ENCODE assay signal across 8 cellular contexts in genomic region chr4:169270156-169270809, GRCh38. TPM values are rescaled to one million over a fixed set of nuclear protein-coding genes. Genes with fewer than 3 reads are reported as not detected.
DNase-seq lines count a peak whose midpoint lies in the region; ATAC-seq and TF ChIP-seq lines count a peak whose summit lies in the region.

No MANE protein-coding gene starts in this region.

- peak overlapping the region; percentile 64 for H3K4me3 Mint-ChIP-seq in central memory CD8-positive, alpha-beta T cell

- no peaks in the 10 kb centered on the region for H3K9me3 ChIP-seq in ES-I3 (ENCODE audit: control insufficient read depth, insufficient read depth, low read length)
- H3K9me3 ChIP-seq in RWPE2 (ENCODE audit: severe bottlenecking) = no peaks in the 10 kb centered on the region

- peak overlapping the region; percentile 96 for H3K9ac ChIP-seq in ES-I3 (ENCODE audit: low read depth, low read length)

- ATAC-seq in GM19438 (IDR thresholded peaks at IDR 0.05; ENCODE audit: low read depth, unreplicated experiment) (peak; percentile 50), HG03442 (IDR thresholded peaks at IDR 0.05; ENCODE audit: unreplicated experiment) (peak; percentile 37), RWPE2 (ENCODE audit: low read depth) (peak; percentile 44)
- ATAC-seq in central memory CD8-positive, alpha-beta T cell (replicated peaks; ENCODE audit: extremely low read depth, poor library complexity, severe bottlenecking) = peak; percentile 40

- H3K27ac ChIP-seq in RWPE2 (ENCODE audit: poor library complexity, severe bottlenecking) = peak overlapping the region; percentile 66

- DNase-seq in RWPE2 (ENCODE audit: low spot score) (peak; percentile 68), kidney epithelial cell (ENCODE audit: low read depth) (no peak)
- no peak for DNase-seq in central memory CD8-positive, alpha-beta T cell (ENCODE audit: low spot score in 2 of 2)
- peak; percentile 11 for DNase-seq in stimulated activated CD4-positive, alpha-beta T cell treated with anti-CD3 and anti-CD28 coated beads, Interleukin-1b, Interleukin-23, amount 100 ng/mL, for 48 hours
- no peak for DNase-seq in activated effector memory CD4-positive, alpha-beta T cell treated with anti-CD3 and anti-CD28 coated beads, Interleukin-2, amount 50 U/mL, for 16 hours

- no peak overlapping the region for H3K27ac Mint-ChIP-seq in central memory CD8-positive, alpha-beta T cell (ENCODE audit: low read depth)

- H3K4me3 ChIP-seq in RWPE2 (ENCODE audit: severe bottlenecking) (peak overlapping the region; percentile 55), kidney epithelial cell (ENCODE audit: low read depth, low read length) (peak overlapping the region; percentile 99)

- no peaks in the 10 kb centered on the region for H3K9me3 Mint-ChIP-seq in central memory CD8-positive, alpha-beta T cell

- peaks cover 53% of the 10 kb centered on the region for H3K27me3 Mint-ChIP-seq in central memory CD8-positive, alpha-beta T cell

- H3K36me3 Mint-ChIP-seq in central memory CD8-positive, alpha-beta T cell (ENCODE audit: insufficient read depth) = no peaks in the 10 kb centered on the region

- peaks cover 5% of the 10 kb centered on the region for H3K4me1 Mint-ChIP-seq in central memory CD8-positive, alpha-beta T cell

- H3K27me3 ChIP-seq in RWPE2 (ENCODE audit: insufficient read depth, poor library complexity, severe bottlenecking) = no peaks in the 10 kb centered on the region
- no peaks in the 10 kb centered on the region for H3K27me3 ChIP-seq in kidney epithelial cell (ENCODE audit: control insufficient read depth, insufficient read depth, low read length)

- H3K4me1 ChIP-seq in ES-I3 (ENCODE audit: insufficient read depth, low read length) (peaks cover 26% of the 10 kb centered on the region), RWPE2 (ENCODE audit: insufficient read depth, poor library complexity, severe bottlenecking) (peaks cover 39% of the 10 kb centered on the region)

- H3K36me3 ChIP-seq in ES-I3 (ENCODE audit: insufficient read depth, low read length) (no peaks in the 10 kb centered on the region), RWPE2 (ENCODE audit: low read depth) (peaks cover 33% of the 10 kb centered on the region), kidney epithelial cell (ENCODE audit: control insufficient read depth, insufficient read depth, low read length) (no peaks in the 10 kb centered on the region)

- TF ChIP-seq CTCF in RWPE2 (IDR thresholded peaks at IDR 0.05; ENCODE audit: poor library complexity, severe bottlenecking) = no peak
- no peak for TF ChIP-seq CTCF in kidney epithelial cell (IDR thresholded peaks at IDR 0.05; ENCODE audit: insufficient read depth, low read length, poor library complexity, severe bottlenecking)

RNA-seq across cellular contexts. Expression of gene SH3RF1, which starts 0.5 kb away (rescaled TPM):
- 25.6 and 30.5 TPM in 2 replicates for total RNA-seq in kidney epithelial cell

Comparison
In these comparisons a context has a peak if more than half of its experiments do, and no peak if none do; other contexts are left out.
1. DNase-seq: peak in RWPE2 (single experiment) and stimulated activated CD4-positive, alpha-beta T cell treated with anti-CD3 and anti-CD28 coated beads, Interleukin-1b, Interleukin-23, amount 100 ng/mL, for 48 hours (single experiment); none in central memory CD8-positive, alpha-beta T cell (0 of 2), kidney epithelial cell (single experiment) and activated effector memory CD4-positive, alpha-beta T cell treated with anti-CD3 and anti-CD28 coated beads, Interleukin-2, amount 50 U/mL, for 16 hours (single experiment).
2. Peak in every context shown above with its lines, with median percentiles within 50 percentile points of each other: ATAC-seq.